In the genomic region with DNA sequence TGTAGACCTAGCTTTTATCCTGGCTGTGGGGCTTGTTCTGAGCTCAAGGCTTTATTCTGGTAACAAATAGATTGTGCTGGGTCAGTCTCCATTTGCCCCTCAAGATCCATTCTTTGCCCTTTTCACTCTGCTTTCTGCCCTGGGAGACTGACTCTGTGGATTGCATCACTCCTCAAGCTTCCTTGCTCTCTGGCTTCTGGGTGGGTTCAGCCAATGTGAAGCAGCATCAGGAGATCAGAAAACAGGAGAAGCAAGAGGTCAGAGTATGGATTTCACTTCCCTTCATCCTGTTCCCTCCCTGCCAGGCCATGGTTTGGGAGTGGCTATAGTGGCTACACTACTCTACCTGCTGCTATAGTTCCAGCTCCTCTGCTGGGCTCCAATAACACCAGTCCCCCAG, we compare ENCODE assay signal across 11 cellular contexts.
DNase-seq lines count a peak whose midpoint lies in the region; ATAC-seq and TF ChIP-seq lines count a peak whose summit lies in the region.
"Had no signal": no experiment of that assay in that cellular context is flagged by ENCODE, and none has a peak within 500 bp of the region (broad histone marks: within the 10 kb centered on the region; RNA-seq: fewer than 3 reads in every experiment).

No MANE protein-coding gene starts in this region.

- H3K9me3 ChIP-seq in gastroesophageal sphincter (no peaks in the 10 kb centered on the region), suprapubic skin (no peaks in the 10 kb centered on the region)

- DNase-seq in NCI-H69 (lab: John Stamatoyannopoulos, UW) = peak; percentile 33
- no peak for DNase-seq in suprapubic skin (ENCODE audit: low spot score in 2 of 2)
- DNase-seq in RKO (ENCODE audit: low spot score) = no peak
- no peak for DNase-seq in KG1 (lab: John Stamatoyannopoulos, UW)
- DNase-seq in EL = no peak
- DNase-seq: CD4-positive, alpha-beta memory T cell; DMS79; HFFc6 had no signal

- no peaks in the 10 kb centered on the region for H3K27me3 ChIP-seq in gastroesophageal sphincter
- no peaks in the 10 kb centered on the region for H3K27me3 ChIP-seq in suprapubic skin

- H3K4me1 ChIP-seq in gastroesophageal sphincter = no peaks in the 10 kb centered on the region
- H3K4me1 ChIP-seq in suprapubic skin = no peaks in the 10 kb centered on the region

- ATAC-seq in gastroesophageal sphincter (peak; percentile 40), GM21737 (IDR thresholded peaks at IDR 0.05; ENCODE audit: unreplicated experiment) (no peak)

- TF ChIP-seq CTCF in gastroesophageal sphincter (IDR thresholded peaks at IDR 0.05) = no peak
- TF ChIP-seq CTCF in suprapubic skin (IDR thresholded peaks at IDR 0.05) = no peak

- no peak overlapping the region for H3K27ac ChIP-seq in gastroesophageal sphincter
- peak overlapping the region; percentile 62 for H3K27ac ChIP-seq in suprapubic skin
- H3K27ac ChIP-seq: HL-60 had no signal

- H3K36me3 ChIP-seq in gastroesophageal sphincter = no peaks in the 10 kb centered on the region
- H3K36me3 ChIP-seq in suprapubic skin = no peaks in the 10 kb centered on the region

- TF ChIP-seq POLR2A in gastroesophageal sphincter (IDR thresholded peaks at IDR 0.05) (no peak), suprapubic skin (IDR thresholded peaks at IDR 0.05) (no peak)

- TF ChIP-seq EP300 in gastroesophageal sphincter (IDR thresholded peaks at IDR 0.05) (no peak), suprapubic skin (IDR thresholded peaks at IDR 0.05) (no peak)

- H3K4me3 ChIP-seq in gastroesophageal sphincter = no peak overlapping the region
- no peak overlapping the region for H3K4me3 ChIP-seq in suprapubic skin
